In genomic region chr7:151449990-151450389, GRCh38 we compare ENCODE assay signal across 25 cellular contexts. TPM values are rescaled to one million over a fixed set of nuclear protein-coding genes. Genes with fewer than 3 reads are reported as not detected.
"Had no signal": no experiment of that assay in that cellular context is flagged by ENCODE, and none has a peak within 500 bp of the region (broad histone marks: within the 10 kb centered on the region; RNA-seq: fewer than 3 reads in every experiment).

No MANE protein-coding gene starts in this region.

- H3K4me3 Mint-ChIP-seq: activated CD8-positive, alpha-beta T cell treated with anti-CD3 and anti-CD28 coated beads, Interleukin-2, amount 10 ng/mL, durations not matched to agents 7 days and 5 days had no signal

- DNase-seq: activated CD4-positive, alpha-beta T cell treated with anti-CD3 and anti-CD28 coated beads for 4 hours; activated CD8-positive, alpha-beta memory T cell treated with anti-CD3 and anti-CD28 coated beads, Interleukin-2, amount 50 U/mL, for 48 hours; activated CD8-positive, alpha-beta T cell treated with anti-CD3 and anti-CD28 coated beads, Interleukin-2, amount 10 ng/mL, durations not matched to agents 7 days and 5 days; activated naive CD4-positive, alpha-beta T cell treated with anti-CD3 and anti-CD28 coated beads, Interleukin-2, amount 50 U/mL, for 16 hours; activated T-cell treated with anti-CD3 and anti-CD28 coated beads, Interleukin-2, amount 50 U/mL, for 72 hours; anterior cingulate cortex; Kasumi-1; KBM-7; NCI-H1105 treated with DMSO at 0.1 percent for 48 hours; NCI-H1436 treated with DMSO at 0.1 percent for 48 hours; NCI-H187; NCI-H2081 treated with DMSO at 0.1 percent for 48 hours; NCI-H446; NCI-H524; NCI-H748 treated with DMSO at 0.1 percent for 48 hours; RPMI8226; SJCRH30; SK-N-SH; T-helper 1 cell had no signal

- H3K9me3 Mint-ChIP-seq: activated naive CD8-positive, alpha-beta T cell treated with anti-CD3 and anti-CD28 coated beads, Interleukin-2, amount 10 ng/mL, durations not matched to agents 7 days and 5 days; activated T-cell treated with anti-CD3 and anti-CD28 coated beads, Interleukin-2, amount 50 U/mL, for 72 hours had no signal

- ATAC-seq: activated CD8-positive, alpha-beta T cell treated with anti-CD3 and anti-CD28 coated beads, Interleukin-2, amount 10 ng/mL, durations not matched to agents 7 days and 5 days; Right ventricle myocardium inferior had no signal

- H3K27ac Mint-ChIP-seq: activated CD8-positive, alpha-beta T cell treated with anti-CD3 and anti-CD28 coated beads, Interleukin-2, amount 10 ng/mL, durations not matched to agents 7 days and 5 days; activated naive CD8-positive, alpha-beta T cell treated with anti-CD3 and anti-CD28 coated beads, Interleukin-2, amount 10 ng/mL, durations not matched to agents 7 days and 5 days; activated T-cell treated with anti-CD3 and anti-CD28 coated beads, Interleukin-2, amount 50 U/mL, for 72 hours had no signal

- H3K4me3 ChIP-seq: adrenal gland, SJCRH30 had no signal

- H3K36me3 Mint-ChIP-seq: activated naive CD8-positive, alpha-beta T cell treated with anti-CD3 and anti-CD28 coated beads, Interleukin-2, amount 10 ng/mL, durations not matched to agents 7 days and 5 days had no signal

- H3K36me3 ChIP-seq: adrenal gland, SJCRH30 had no signal

- H3K27me3 ChIP-seq: adrenal gland had no signal

- H3K27ac ChIP-seq: adrenal gland, SJCRH30, VCaP had no signal

- H3K9me3 ChIP-seq: adrenal gland, SJCRH30, SK-N-SH had no signal

RNA-seq across cellular contexts. Expression of gene CRYGN, which starts 10.0 kb away (rescaled TPM):
- total RNA-seq: cerebellum; Right ventricle myocardium inferior; SJCRH30; T-helper 2 cell treated with Interferon-gamma antibody and Interleukin-4, amounts not matched to agents 100 ng/mL and 5 ng/mL, for 36 hours had no signal
- polyA plus RNA-seq: SK-N-SH had no signal

RNA-seq across cellular contexts. Expression of gene WDR86, which starts 40.2 kb away (rescaled TPM):
- total RNA-seq: T-helper 2 cell treated with Interferon-gamma antibody and Interleukin-4, amounts not matched to agents 100 ng/mL and 5 ng/mL, for 36 hours had no signal
